In the genomic region with DNA sequence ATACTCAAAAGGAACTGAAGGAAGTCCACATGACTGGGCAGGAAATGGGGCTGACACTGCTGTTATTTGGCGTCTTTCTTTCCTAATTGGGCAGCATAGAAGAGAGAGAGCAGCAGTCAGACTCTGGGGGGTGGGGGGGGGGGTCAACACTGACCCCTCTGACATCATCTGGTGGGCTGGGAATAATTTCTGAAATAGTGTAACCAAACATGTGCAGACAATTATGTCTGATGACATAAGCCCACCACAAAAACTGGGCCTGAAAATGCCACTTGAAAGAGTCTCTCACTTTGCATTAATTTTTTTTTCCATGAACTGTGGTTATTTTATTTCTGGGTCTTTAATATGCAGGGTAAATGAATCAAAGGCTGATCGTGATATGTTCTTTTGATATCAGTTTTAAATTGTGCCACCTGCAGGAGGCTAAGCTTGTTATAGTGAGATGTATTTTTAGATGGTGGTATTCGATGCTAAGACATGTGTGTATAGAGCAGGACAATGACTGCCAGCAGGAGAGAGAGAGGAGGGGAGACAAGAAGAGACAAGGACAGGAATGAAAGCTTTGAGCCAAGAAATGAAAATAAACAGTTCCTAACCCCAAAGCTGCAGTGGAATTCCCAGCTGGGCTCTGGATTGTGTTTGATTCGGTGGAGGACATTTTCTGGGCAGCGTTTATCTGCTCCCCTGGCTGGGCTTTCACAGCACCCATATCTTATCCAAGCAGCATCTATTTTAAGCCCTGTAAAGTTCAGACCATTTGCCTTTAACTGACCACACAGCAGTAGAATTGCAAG, we compare ENCODE assay signal across 16 cellular contexts.
DNase-seq lines count a peak whose midpoint lies in the region; ATAC-seq and TF ChIP-seq lines count a peak whose summit lies in the region.
"Had no signal": no experiment of that assay in that cellular context is flagged by ENCODE, and none has a peak within 500 bp of the region (broad histone marks: within the 10 kb centered on the region; RNA-seq: fewer than 3 reads in every experiment).

No MANE protein-coding gene starts in this region.

- peaks cover 19% of the 10 kb centered on the region for H3K4me1 ChIP-seq in psoas muscle

- peaks cover 7 to 17% of the 10 kb centered on the region in 2 donors for H3K27me3 Mint-ChIP-seq in natural killer cell treated with Interleukin-12 subunit alpha and Interleukin-12 subunit beta and Interleukin-15 and Interleukin-18, amount 100 ng/mL, for 72 hours
- H3K27me3 Mint-ChIP-seq: activated CD4-positive, alpha-beta memory T cell treated with anti-CD3 and anti-CD28 coated beads, Interleukin-2, amount 10 ng/mL, durations not matched to agents 7 days and 5 days; naive B cell; T-cell had no signal

- H3K27ac Mint-ChIP-seq in natural killer cell treated with Interleukin-12 subunit alpha and Interleukin-12 subunit beta and Interleukin-15 and Interleukin-18, amount 100 ng/mL, for 72 hours = no peak overlapping the region
- H3K27ac Mint-ChIP-seq: activated CD4-positive, alpha-beta memory T cell treated with anti-CD3 and anti-CD28 coated beads, Interleukin-2, amount 10 ng/mL, durations not matched to agents 7 days and 5 days; naive B cell; T-cell had no signal

- peak; percentile 80 for DNase-seq in EH (ENCODE audit: low read depth)
- DNase-seq in astrocyte of the hippocampus (ENCODE audit: low read depth, low spot score) = peak; percentile 87
- DNase-seq in left cardiac atrium = no peak
- DNase-seq in psoas muscle = no peak
- no peak for DNase-seq in natural killer cell treated with Interleukin-12 subunit alpha and Interleukin-12 subunit beta and Interleukin-15 and Interleukin-18, amount 100 ng/mL, for 72 hours (ENCODE audit: low spot score)
- DNase-seq in kidney glomerular epithelial cell (lab: John Stamatoyannopoulos, UW) = no peak
- DNase-seq: activated CD4-positive, alpha-beta memory T cell treated with anti-CD3 and anti-CD28 coated beads, Interleukin-2, amount 10 ng/mL, durations not matched to agents 7 days and 5 days; activated gamma-delta T cell treated with Interleukin-2 at 50 U/mL for 16 hours; C1 segment of cervical spinal cord; dermis blood vessel endothelial cell; Kasumi-1; naive B cell; NCI-H2081 treated with DMSO at 0.1 percent for 48 hours; T-cell had no signal

- 20 to 33% (median 26%) methylated on average over 5 of the region's 5 CpGs for WGBS in psoas muscle, 3 donors

- H3K36me3 Mint-ChIP-seq in natural killer cell treated with Interleukin-12 subunit alpha and Interleukin-12 subunit beta and Interleukin-15 and Interleukin-18, amount 100 ng/mL, for 72 hours = no peaks in the 10 kb centered on the region
- H3K36me3 Mint-ChIP-seq: naive B cell, T-cell had no signal

- no peaks in the 10 kb centered on the region for H3K27me3 ChIP-seq in psoas muscle (ENCODE audit: insufficient read depth in 3 of 3, low read length in 2 of 3)

- peak overlapping the region; percentile 26 for H3K4me3 ChIP-seq in psoas muscle

- intact Hi-C loops in left cardiac atrium (cut with DNase I) (no loop called here), psoas muscle (cut with DNase I) (loop anchor here in 1 of 2 donors (10.0 kb wide), 1 partner anchor 251 kb away; no protein-coding TSS in a partner anchor)

- TF ChIP-seq CTCF in psoas muscle (IDR thresholded peaks at IDR 0.05) = peak; percentile 26

- peak overlapping the region; percentile 73 for H3K27ac ChIP-seq in psoas muscle

- peak; percentile 76 to 91 for ATAC-seq in left cardiac atrium
- ATAC-seq in psoas muscle = peak; percentile 84 to 93 (median 88)
- ATAC-seq in natural killer cell treated with Interleukin-12 subunit alpha and Interleukin-12 subunit beta and Interleukin-15 and Interleukin-18, amount 100 ng/mL, for 72 hours = no peak
- no peak for ATAC-seq in GM19023 (IDR thresholded peaks at IDR 0.05; ENCODE audit: unreplicated experiment)
- ATAC-seq in GM18861 (IDR thresholded peaks at IDR 0.05; ENCODE audit: unreplicated experiment) = no peak
- ATAC-seq: T-cell had no signal

- no peaks in the 10 kb centered on the region for H3K9me3 Mint-ChIP-seq in natural killer cell treated with Interleukin-12 subunit alpha and Interleukin-12 subunit beta and Interleukin-15 and Interleukin-18, amount 100 ng/mL, for 72 hours
- H3K9me3 Mint-ChIP-seq: activated CD4-positive, alpha-beta memory T cell treated with anti-CD3 and anti-CD28 coated beads, Interleukin-2, amount 10 ng/mL, durations not matched to agents 7 days and 5 days had no signal

- H3K4me3 Mint-ChIP-seq in natural killer cell treated with Interleukin-12 subunit alpha and Interleukin-12 subunit beta and Interleukin-15 and Interleukin-18, amount 100 ng/mL, for 72 hours = no peak overlapping the region
- H3K4me3 Mint-ChIP-seq: activated CD4-positive, alpha-beta memory T cell treated with anti-CD3 and anti-CD28 coated beads, Interleukin-2, amount 10 ng/mL, durations not matched to agents 7 days and 5 days; naive B cell; T-cell had no signal

- peaks cover 4 to 42% of the 10 kb centered on the region in 2 donors for H3K36me3 ChIP-seq in psoas muscle (ENCODE audit: insufficient read depth in 1 of 2, low read depth in 1 of 2)

- no peaks in the 10 kb centered on the region for H3K9me3 ChIP-seq in psoas muscle

- H3K4me1 Mint-ChIP-seq in natural killer cell treated with Interleukin-12 subunit alpha and Interleukin-12 subunit beta and Interleukin-15 and Interleukin-18, amount 100 ng/mL, for 72 hours (ENCODE audit: low read depth in 2 of 2) = no peaks in the 10 kb centered on the region
- H3K4me1 Mint-ChIP-seq: activated CD4-positive, alpha-beta memory T cell treated with anti-CD3 and anti-CD28 coated beads, Interleukin-2, amount 10 ng/mL, durations not matched to agents 7 days and 5 days; naive B cell; T-cell had no signal

Comparison
In these comparisons a context has a peak if more than half of its experiments do, and no peak if none do; other contexts are left out.
1. DNase-seq: peak in EH (single experiment) and astrocyte of the hippocampus (single experiment); none in left cardiac atrium (single experiment), psoas muscle (0 of 2), natural killer cell treated with Interleukin-12 subunit alpha and Interleukin-12 subunit beta and Interleukin-15 and Interleukin-18, amount 100 ng/mL, for 72 hours (single experiment) and kidney glomerular epithelial cell (single experiment).
2. ATAC-seq: peak in left cardiac atrium (2 of 2) and psoas muscle (4 of 4); none in natural killer cell treated with Interleukin-12 subunit alpha and Interleukin-12 subunit beta and Interleukin-15 and Interleukin-18, amount 100 ng/mL, for 72 hours (0 of 2), GM19023 (single experiment) and GM18861 (single experiment).